1 cellular context compared by ENCODE assay signal in the genomic region with DNA sequence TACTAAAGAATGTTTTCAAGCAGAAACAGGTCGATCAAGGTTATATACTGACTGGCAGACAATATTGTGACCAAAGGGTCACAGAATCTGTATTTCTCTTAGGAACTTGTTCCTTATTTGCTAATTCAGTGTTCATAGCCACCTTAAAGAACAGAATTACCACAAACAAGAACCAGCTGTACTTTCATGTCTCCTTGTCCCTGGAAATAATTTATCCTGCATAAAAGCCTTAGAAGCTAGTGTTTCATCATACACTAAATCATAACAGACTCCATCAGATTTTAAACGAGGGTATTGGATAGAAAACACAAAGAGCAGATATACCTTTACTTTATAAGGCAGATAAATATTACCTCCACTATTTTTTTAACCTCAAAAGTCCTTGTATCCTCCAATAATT.
TF ChIP-seq lines count a peak whose summit lies in the region.

No MANE protein-coding gene starts in this region.

TF ChIP-seq in H1, 55 proteins besides CTCF, POLR2A, EP300 and RAD21:
- TF ChIP-seq, protein P1, sequence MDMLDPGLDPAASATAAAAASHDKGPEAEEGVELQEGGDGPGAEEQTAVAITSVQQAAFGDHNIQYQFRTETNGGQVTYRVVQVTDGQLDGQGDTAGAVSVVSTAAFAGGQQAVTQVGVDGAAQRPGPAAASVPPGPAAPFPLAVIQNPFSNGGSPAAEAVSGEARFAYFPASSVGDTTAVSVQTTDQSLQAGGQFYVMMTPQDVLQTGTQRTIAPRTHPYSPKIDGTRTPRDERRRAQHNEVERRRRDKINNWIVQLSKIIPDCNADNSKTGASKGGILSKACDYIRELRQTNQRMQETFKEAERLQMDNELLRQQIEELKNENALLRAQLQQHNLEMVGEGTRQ (IDR thresholded peaks at IDR 0.05; ENCODE audit: low read length), result no peak
- TF ChIP-seq PHF8 (conservative IDR thresholded peaks at IDR 0.05; ENCODE audit: low read depth, low read length) (no peak), BCL11A (IDR thresholded peaks at IDR 0.05; ENCODE audit: low read depth in 2 of 2, low read length in 2 of 2) (no peak), JUN (IDR thresholded peaks at IDR 0.05; ENCODE audit: low read depth, low read length) (no peak), SIN3A (conservative IDR thresholded peaks at IDR 0.05 in 1 of 2, IDR thresholded peaks at IDR 0.05 in 1 of 2; ENCODE audit: low read depth in 1 of 2, low read length in 2 of 2) (no peak), RXRA (IDR thresholded peaks at IDR 0.05; ENCODE audit: insufficient read depth, low read depth, low read length) (no peak), SIX5 (IDR thresholded peaks at IDR 0.05; ENCODE audit: low read depth, low read length) (no peak), RNF2 (IDR thresholded peaks at IDR 0.05; ENCODE audit: borderline replicate concordance, low read depth, low read length, missing control alignments, poor library complexity, severe bottlenecking) (no peak), BRCA1 (IDR thresholded peaks at IDR 0.05; ENCODE audit: low read depth, low read length) (no peak), NRF1 (IDR thresholded peaks at IDR 0.05; ENCODE audit: low read depth, low read length) (no peak), KDM1A (IDR thresholded peaks at IDR 0.05; ENCODE audit: borderline replicate concordance, low read length) (no peak), CHD2 (IDR thresholded peaks at IDR 0.05; ENCODE audit: low read length) (no peak), SAP30 (IDR thresholded peaks at IDR 0.05; ENCODE audit: insufficient read depth, insufficient replicate concordance, low read length) (no peak), JUND (IDR thresholded peaks at IDR 0.05; ENCODE audit: low read length) (no peak), POLR2AphosphoS5 (IDR thresholded peaks at IDR 0.05; ENCODE audit: low read depth, low read length) (no peak), YY1 (IDR thresholded peaks at IDR 0.05; ENCODE audit: low read depth, low read length) (no peak), TCF12 (IDR thresholded peaks at IDR 0.05; ENCODE audit: low read depth, low read length) (no peak), SIRT6 (IDR thresholded peaks at IDR 0.05; ENCODE audit: low read length) (no peak)
- TF ChIP-seq, protein P2, sequence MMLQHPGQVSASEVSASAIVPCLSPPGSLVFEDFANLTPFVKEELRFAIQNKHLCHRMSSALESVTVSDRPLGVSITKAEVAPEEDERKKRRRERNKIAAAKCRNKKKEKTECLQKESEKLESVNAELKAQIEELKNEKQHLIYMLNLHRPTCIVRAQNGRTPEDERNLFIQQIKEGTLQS (IDR thresholded peaks at IDR 0.05; ENCODE audit: insufficient read depth, low read depth, low read length), result no peak
- TF ChIP-seq, protein P3, sequence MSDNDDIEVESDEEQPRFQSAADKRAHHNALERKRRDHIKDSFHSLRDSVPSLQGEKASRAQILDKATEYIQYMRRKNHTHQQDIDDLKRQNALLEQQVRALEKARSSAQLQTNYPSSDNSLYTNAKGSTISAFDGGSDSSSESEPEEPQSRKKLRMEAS (IDR thresholded peaks at IDR 0.05), result no peak
